Comparison of ENCODE assay signal across 8 cellular contexts in the genomic region with DNA sequence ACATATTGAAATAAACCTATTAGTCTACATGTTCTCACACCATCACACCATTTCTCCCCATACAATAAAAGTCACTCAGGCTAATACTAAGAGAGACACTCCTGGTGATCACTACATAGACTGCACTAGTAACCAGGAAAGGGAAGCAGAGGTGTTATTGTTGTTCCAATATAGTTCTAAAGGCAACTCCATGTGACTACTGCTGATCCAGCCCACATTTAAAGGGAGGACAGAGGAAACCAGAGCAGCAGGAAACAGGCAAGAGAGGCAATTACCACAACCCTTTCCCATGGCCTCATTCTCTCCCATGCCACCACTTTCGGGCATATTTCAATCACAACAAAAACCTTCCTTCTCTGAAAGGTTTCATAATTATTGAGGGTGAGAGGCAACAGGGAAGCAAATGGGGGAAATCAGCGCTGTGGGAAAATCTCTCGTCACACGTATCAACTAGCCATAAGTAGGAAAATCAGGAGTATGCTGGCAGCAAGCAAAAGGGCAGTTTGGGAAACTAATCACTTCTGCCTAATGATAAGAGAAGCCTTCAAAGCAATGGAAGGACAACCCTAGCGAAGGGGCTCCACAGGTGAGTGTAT. TPM values are rescaled to one million over a fixed set of nuclear protein-coding genes. Genes with fewer than 3 reads are reported as not detected.
DNase-seq lines count a peak whose midpoint lies in the region; ATAC-seq, FAIRE-seq and TF ChIP-seq lines count a peak whose summit lies in the region.
"Had no signal": no experiment of that assay in that cellular context is flagged by ENCODE, and none has a peak within 500 bp of the region (broad histone marks: within the 10 kb centered on the region; RNA-seq: fewer than 3 reads in every experiment).

No MANE protein-coding gene starts in this region.

- H3K4me1 Mint-ChIP-seq in H9, result peaks cover 28 to 34% of the 10 kb centered on the region in 2 experiments

- H3K18ac ChIP-seq in H9 (ENCODE audit: insufficient read length, low read depth, low read length) (no peak overlapping the region), H1 (ENCODE audit: extremely low read depth, low read length) (no peak overlapping the region)

- H3K4me1 ChIP-seq in H9 (ENCODE audit: insufficient read depth, low read length) (0 out of 2 replicates have a peak, but pooled peaks cover 5% of the 10 kb centered on the region), OCI-LY1 (ENCODE audit: insufficient read depth, low read length, severe bottlenecking) (peaks cover 36% of the 10 kb centered on the region), H1 (replicated peaks in 1 of 4; ENCODE audit: control insufficient read depth in 3 of 4, insufficient read depth in 4 of 4, low read length in 3 of 4) (peaks cover 0 to 15% (median 6%) of the 10 kb centered on the region in 4 experiments; a peak in 4 of 7 replicates), psoas muscle (peaks cover 24% of the 10 kb centered on the region)

- H2AFZ ChIP-seq in H9 (ENCODE audit: low read length) (no peak overlapping the region), OCI-LY1 (ENCODE audit: low read length) (no peak overlapping the region), H1 (ENCODE audit: low read length) (no peak overlapping the region)

- no CpG with 5 or more reads among the region's 5 CpGs for WGBS in H9 (ENCODE audit: extremely low coverage, insufficient read length, low lambda C conversion rate)
- 81% methylated on average over 5 of the region's 5 CpGs; no CpG with 5 or more reads in 1 of the 2 experiments for WGBS in H1 (ENCODE audit: extremely low coverage in 1 of 2, insufficient coverage in 1 of 2, insufficient read length in 1 of 2, insufficient replicate concordance in 2 of 2, low coverage in 1 of 2, low lambda C conversion rate in 2 of 2, missing lambda C conversion rate in 1 of 2), 2 experiments
- 45 to 61% (median 56%) methylated on average over 5 of the region's 5 CpGs for WGBS in psoas muscle, 3 donors

- no peaks in the 10 kb centered on the region; a peak in 2 of 5 replicates for H3K9me3 Mint-ChIP-seq in H9

- no peak overlapping the region for H2AK5ac ChIP-seq in H9 (ENCODE audit: insufficient read length, low read length)
- no peak overlapping the region for H2AK5ac ChIP-seq in H1 (ENCODE audit: low read depth, low read length)

- peaks cover 24% of the 10 kb centered on the region for H3K36me3 ChIP-seq in OCI-LY1 (ENCODE audit: insufficient read depth, low read length)
- 0 out of 8 replicates have a peak, but pooled peaks cover 0 to 5% (median 0%) of the 10 kb centered on the region in 4 experiments for H3K36me3 ChIP-seq in H1 (ENCODE audit: control insufficient read depth in 2 of 4, insufficient read depth in 4 of 4, low read length in 3 of 4)
- H3K36me3 ChIP-seq in psoas muscle (ENCODE audit: insufficient read depth in 1 of 2, low read depth in 1 of 2), result peaks cover 0 to 8% of the 10 kb centered on the region in 2 donors

- no peak for TF ChIP-seq EP300 in H1 (IDR thresholded peaks at IDR 0.05; ENCODE audit: borderline replicate concordance in 1 of 2, low read depth in 2 of 2, low read length in 2 of 2)

- no peak overlapping the region for H2BK15ac ChIP-seq in H9 (ENCODE audit: low read depth, low read length)
- no peak overlapping the region for H2BK15ac ChIP-seq in H1 (ENCODE audit: low read length)

- H2BK120ac ChIP-seq in H9 (ENCODE audit: low read depth, low read length, poor library complexity, severe bottlenecking) (no peak overlapping the region), H1 (replicated peaks; ENCODE audit: low read depth, low read length) (no peak overlapping the region)

- peaks cover 50% of the 10 kb centered on the region; the same call in 1 of the 2 replicates for H3K79me2 ChIP-seq in H9 (ENCODE audit: insufficient read depth, low read length)
- peaks cover 67% of the 10 kb centered on the region for H3K79me2 ChIP-seq in OCI-LY1 (ENCODE audit: insufficient read depth, low read length)
- H3K79me2 ChIP-seq in H1 (ENCODE audit: control insufficient read depth in 1 of 2, insufficient read depth in 2 of 2, low read length in 2 of 2), result peaks cover 54 to 64% of the 10 kb centered on the region in 2 experiments

- H3K4me2 ChIP-seq in H9 (ENCODE audit: insufficient read depth, insufficient read length, low read length), result peak overlapping the region; percentile 87
- H3K4me2 ChIP-seq in OCI-LY1 (ENCODE audit: low read length), result peak overlapping the region; percentile 91
- H3K4me2 ChIP-seq in H1 (ENCODE audit: insufficient read depth in 1 of 2, low read depth in 2 of 2, low read length in 2 of 2), result peak overlapping the region; percentile 82 to 97

- H3K4me3 ChIP-seq in OCI-LY1 (ENCODE audit: low read depth, low read length, poor library complexity, severe bottlenecking) (peak overlapping the region; percentile 86), H1 (ENCODE audit: extremely low read depth in 1 of 4, insufficient read depth in 2 of 4, low read depth in 3 of 4, low read length in 4 of 4) (peak overlapping the region; percentile 16 to 97 (median 81); a peak in 6 of 8 replicates), psoas muscle (peak overlapping the region; percentile 94)

- H3K23ac ChIP-seq in H9 (ENCODE audit: insufficient read length, low read depth, low read length), result no peak overlapping the region
- H3K23ac ChIP-seq in H1 (ENCODE audit: insufficient read length), result no peak overlapping the region

- no peak for TF ChIP-seq RAD21 in H1 (IDR thresholded peaks at IDR 0.05 in 1 of 2, conservative IDR thresholded peaks at IDR 0.05 in 1 of 2; ENCODE audit: low read depth in 2 of 2, low read length in 2 of 2)

- no peak for ATAC-seq in psoas muscle
- ATAC-seq in HG03135 (IDR thresholded peaks at IDR 0.05; ENCODE audit: unreplicated experiment), result no peak

- no peak for DNase-seq in H9
- no peak for DNase-seq in H1 (ENCODE audit: low read depth in 1 of 2, low spot score in 2 of 2)
- DNase-seq in psoas muscle, result no peak
- DNase-seq in globus pallidus (ENCODE audit: low spot score), result no peak
- DNase-seq in cardiac septum (ENCODE audit: low spot score), result no peak
- DNase-seq: T-helper 9 cell had no signal

- intact Hi-C loops in psoas muscle (cut with DNase I), result loop anchor here in 1 of 2 donors (5.0 to 10.0 kb wide), 2 partner anchors 40 to 62 kb away; no protein-coding TSS in a partner anchor
- intact Hi-C loops in cardiac septum (cut with DNase I), result loop anchor here (5.0 kb wide), 1 partner anchor 80 kb away; the partner anchor contains the start of gene DCAF12

- H3K9me3 ChIP-seq in H9 (ENCODE audit: control insufficient read depth, low read depth, low read length), result no peaks in the 10 kb centered on the region
- H3K9me3 ChIP-seq in OCI-LY1 (ENCODE audit: low read length), result no peaks in the 10 kb centered on the region
- no peaks in the 10 kb centered on the region for H3K9me3 ChIP-seq in H1 (ENCODE audit: insufficient read depth in 2 of 2, low read depth in 1 of 2, low read length in 1 of 2)
- H3K9me3 ChIP-seq in psoas muscle, result no peaks in the 10 kb centered on the region

- no peaks in the 10 kb centered on the region for H3F3A ChIP-seq in OCI-LY1 (ENCODE audit: insufficient read depth, low read length)

- no peak overlapping the region for H3K56ac ChIP-seq in H9 (ENCODE audit: insufficient read length, low read depth, low read length)
- H3K56ac ChIP-seq in H1 (replicated peaks; ENCODE audit: insufficient read length, low read depth, low read length), result no peak overlapping the region

- H3K4me3 Mint-ChIP-seq in H9, result peak overlapping the region; percentile 97 to 99

- no peaks in the 10 kb centered on the region for H4K20me1 ChIP-seq in H9 (ENCODE audit: control insufficient read depth, insufficient read depth, insufficient read length)
- H4K20me1 ChIP-seq in OCI-LY1 (ENCODE audit: insufficient read depth, low read length), result no peaks in the 10 kb centered on the region
- peaks cover 0 to 5% of the 10 kb centered on the region in 2 experiments for H4K20me1 ChIP-seq in H1 (replicated peaks in 1 of 2; ENCODE audit: control insufficient read depth in 1 of 2, insufficient read depth in 2 of 2, low read length in 2 of 2)

- H3K79me1 ChIP-seq in H9 (ENCODE audit: insufficient read depth, low read depth, low read length, poor library complexity, severe bottlenecking), result peaks cover 6% of the 10 kb centered on the region
- H3K79me1 ChIP-seq in H1 (ENCODE audit: low read depth, low read length), result 0 out of 2 replicates have a peak, but pooled peaks cover 3% of the 10 kb centered on the region

- H4K91ac ChIP-seq in H9 (ENCODE audit: insufficient read length, low read depth, low read length), result no peak overlapping the region
- no peak overlapping the region for H4K91ac ChIP-seq in H1 (replicated peaks; ENCODE audit: insufficient read length, low read length)

- H3K9ac ChIP-seq in H9 (ENCODE audit: extremely low read depth, insufficient read length, low read length) (peak overlapping the region; percentile 61), OCI-LY1 (ENCODE audit: low read length) (peak overlapping the region; percentile 88), H1 (replicated peaks in 1 of 4; ENCODE audit: extremely low read depth in 1 of 4, low read depth in 3 of 4, low read length in 3 of 4) (peak overlapping the region in 1 of 4 experiments; percentile 33; a peak in 1 of 7 replicates)

- TF ChIP-seq CTCF in H9 (conservative IDR thresholded peaks at IDR 0.05) (no peak), OCI-LY1 (IDR thresholded peaks at IDR 0.05; ENCODE audit: low read length) (no peak), H1 (IDR thresholded peaks at IDR 0.05; ENCODE audit: control extremely low read depth in 1 of 3, insufficient read depth in 1 of 3, low read depth in 1 of 3, low read length in 3 of 3) (no peak), psoas muscle (IDR thresholded peaks at IDR 0.05) (no peak)

- H3K14ac ChIP-seq in H9 (ENCODE audit: insufficient read depth, low read length) (no peak overlapping the region), H1 (ENCODE audit: insufficient read length) (no peak overlapping the region)

- no peaks in the 10 kb centered on the region for H3K9me2 ChIP-seq in OCI-LY1 (ENCODE audit: low read depth, low read length)

- H3K4ac ChIP-seq in H9 (ENCODE audit: low read depth, low read length), result no peak overlapping the region
- no peak overlapping the region for H3K4ac ChIP-seq in H1 (replicated peaks; ENCODE audit: insufficient read length, low read depth, low read length)

- no peak for FAIRE-seq in H1 (lab: Jason Lieb, UNC)

- TF ChIP-seq POLR2A in H1 (IDR thresholded peaks at IDR 0.05; ENCODE audit: control extremely low read depth in 1 of 2, low read depth in 2 of 2, low read length in 2 of 2), result no peak

- H4K8ac ChIP-seq in H9 (replicated peaks; ENCODE audit: insufficient read length, low read depth, low read length) (no peak overlapping the region), H1 (ENCODE audit: extremely low read depth, insufficient read depth, low read length) (no peak overlapping the region)

- POLR2A ChIA-PET in H1 (lab: Charles Lee; ENCODE audit: partially characterized antibody), result interaction anchor here (0.6 to 2.9 kb wide), 6 partner anchors 10 to 155 kb away, joined by 3 to 21 read pairs (median 8); no protein-coding TSS in a partner anchor

- H2BK12ac ChIP-seq in H9 (ENCODE audit: insufficient read length, low read depth, low read length) (no peak overlapping the region), H1 (ENCODE audit: low read depth, low read length) (no peak overlapping the region)

- H2BK5ac ChIP-seq in H9 (ENCODE audit: insufficient read length, low read length), result no peak overlapping the region
- H2BK5ac ChIP-seq in H1 (ENCODE audit: low read depth, low read length), result no peak overlapping the region

- peaks cover 5 to 19% (median 13%) of the 10 kb centered on the region in 3 experiments for H3K36me3 Mint-ChIP-seq in H9 (ENCODE audit: insufficient read depth in 1 of 3, low read depth in 3 of 3)

- H3K27me3 ChIP-seq in H9 (ENCODE audit: insufficient read depth, low read length) (no peaks in the 10 kb centered on the region), OCI-LY1 (ENCODE audit: insufficient read depth, low read length) (no peaks in the 10 kb centered on the region), H1 (replicated peaks in 1 of 4; ENCODE audit: control insufficient read depth in 3 of 4, extremely low read depth in 1 of 4, insufficient read depth in 3 of 4, low read length in 3 of 4) (no peaks in the 10 kb centered on the region), psoas muscle (ENCODE audit: insufficient read depth in 3 of 3, low read length in 2 of 3) (no peaks in the 10 kb centered on the region)

- peak overlapping the region; percentile 21 to 58 (median 50); a peak in 6 of 7 replicates for H3K27ac Mint-ChIP-seq in H9

- peaks cover 4% of the 10 kb centered on the region for H3K23me2 ChIP-seq in H9 (ENCODE audit: insufficient read length, low read depth, low read length, poor library complexity, severe bottlenecking)
- no peaks in the 10 kb centered on the region for H3K23me2 ChIP-seq in H1 (ENCODE audit: low read depth, low read length)

- CTCF ChIA-PET in H1 (lab: Charles Lee; ENCODE audit: partially characterized antibody), result interaction anchor here (0.7 to 1.4 kb wide), 4 partner anchors 14 to 197 kb away, joined by 3 to 7 read pairs (median 4); no protein-coding TSS in a partner anchor

- H3K27me3 Mint-ChIP-seq in H9 (ENCODE audit: low read depth), result no peaks in the 10 kb centered on the region

- H2BK20ac ChIP-seq in H9 (ENCODE audit: low read depth, low read length, poor library complexity, severe bottlenecking) (no peak overlapping the region), H1 (ENCODE audit: low read length) (no peak overlapping the region)

- H4K5ac ChIP-seq in H9 (ENCODE audit: insufficient read length, low read depth, low read length), result no peak overlapping the region
- no peak overlapping the region for H4K5ac ChIP-seq in H1 (ENCODE audit: insufficient read length, low read depth, low read length)

- no peak overlapping the region for H3T11ph ChIP-seq in H9 (ENCODE audit: low read length)

- H3K27ac ChIP-seq in H9 (ENCODE audit: insufficient read length, low read depth, low read length) (no peak overlapping the region), OCI-LY1 (ENCODE audit: low read depth, low read length, poor library complexity, severe bottlenecking) (no peak overlapping the region), H1 (ENCODE audit: low read depth, low read length) (0 out of 2 replicates have a peak overlapping the region, but pooled peaks have one; percentile 9), psoas muscle (peak overlapping the region; percentile 98)

RNA-seq across cellular contexts. Expression of gene UBAP2, which starts 1.8 kb away (rescaled TPM):
- total RNA-seq in H9 (2021) (60.8 and 61.1 TPM in 2 replicates), psoas muscle (10 to 100 TPM; 31.5 to 46.3 (median 44.2) TPM), cardiac septum (21.5 TPM)
- 72.0 and 75.0 TPM in 2 replicates for total RNA-seq in H1 (2021; fragmentation: NEBNext Ultra II Directional; extraction: Animal tissue kit (Norgen Biotek cat#: 25700))
- polyA plus RNA-seq in H1 (2011; rRNA removed) (81.4 and 88.2 TPM in 2 replicates), psoas muscle (10 to 100 TPM; 14.4 to 18.7 (median 18.1) TPM)
- 37.6 TPM for polyA plus RNA-seq in H1 (2011; cell fraction: cytosol; rRNA removed)
- 102 TPM for polyA plus RNA-seq in H1 (2011; cell fraction: nucleus; rRNA removed)
- 50.9 to 59.2 TPM (median 53.6 TPM) in 4 replicates for polyA plus RNA-seq in H1 (2012, experiment 1 of 2)
- polyA plus RNA-seq in H1 (2012, experiment 2 of 2), result 24.9 TPM
- 45.0 TPM for polyA plus RNA-seq in H1 (2013, experiment 1 of 2)
- 43.8 TPM for polyA plus RNA-seq in H1 (2013, experiment 2 of 2)
- polyA minus RNA-seq in H1 (2011; rRNA and poly(A)+ RNA removed), result 52.1 and 53.7 TPM in 2 replicates
- 32.0 TPM for polyA minus RNA-seq in H1 (2011; cell fraction: cytosol; rRNA and poly(A)+ RNA removed)
- 63.7 TPM for polyA minus RNA-seq in H1 (2011; cell fraction: nucleus; rRNA and poly(A)+ RNA removed)

Comparison
In these comparisons a context has a peak if more than half of its experiments do, and no peak if none do; other contexts are left out.
1. H3K27ac ChIP-seq: peak in H1 (single experiment) and psoas muscle (single experiment); none in H9 (single experiment) and OCI-LY1 (single experiment).
2. Peak in every context shown above with its lines, with median percentiles within 50 percentile points of each other: H3K4me2 ChIP-seq and H3K4me3 ChIP-seq.